In the genomic region with DNA sequence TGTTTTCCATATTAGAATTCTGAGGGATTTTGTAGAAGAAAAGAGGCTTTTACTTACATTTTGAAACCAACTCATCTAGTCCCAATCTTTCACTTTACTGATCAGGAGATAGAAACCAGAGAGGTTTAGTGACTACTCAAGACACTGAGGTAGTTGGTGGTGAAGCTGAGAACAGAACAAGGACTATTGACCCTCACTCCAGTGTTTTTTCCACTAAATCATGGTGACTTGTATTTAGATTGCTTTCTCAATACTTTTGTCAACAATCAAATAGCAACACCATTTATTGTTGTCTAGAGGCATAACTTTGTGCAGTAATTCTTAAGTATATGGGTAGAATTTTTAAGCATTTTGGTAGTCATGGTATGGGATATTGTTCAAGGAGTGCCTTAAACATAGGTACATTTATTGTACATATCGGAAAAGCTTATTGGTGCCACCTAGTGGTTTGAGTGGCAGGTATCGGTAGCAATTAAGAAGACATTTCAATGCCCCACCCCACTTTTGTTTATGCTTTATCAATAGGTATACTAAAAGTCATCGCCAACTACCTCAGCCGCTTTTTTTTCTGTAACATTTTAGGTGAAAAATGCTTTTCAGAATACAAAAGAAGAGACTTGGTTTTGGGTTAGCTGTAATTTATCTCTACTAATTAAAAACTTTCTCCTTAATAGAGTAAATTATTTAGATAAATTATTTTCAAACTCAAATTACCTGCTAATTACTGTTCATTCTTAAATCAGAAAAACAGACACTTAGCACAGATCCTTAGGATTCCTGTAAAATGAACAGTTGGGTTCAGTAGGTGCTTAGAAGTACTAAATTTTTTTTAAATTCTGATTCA, we compare ENCODE assay signal across 8 cellular contexts. TPM values are rescaled to one million over a fixed set of nuclear protein-coding genes. Genes with fewer than 3 reads are reported as not detected.
A peak's percentile ranks its signal among the peaks of the same experiment; 100 is the strongest.
DNase-seq lines count a peak whose midpoint lies in the region; ATAC-seq and TF ChIP-seq lines count a peak whose summit lies in the region.

No MANE protein-coding gene starts in this region.

- H3K27me3 ChIP-seq in BJ (ENCODE audit: control insufficient read depth, insufficient read depth, low read length) (no peaks in the 10 kb centered on the region), SK-N-SH (ENCODE audit: insufficient read depth) (no peaks in the 10 kb centered on the region), esophagus muscularis mucosa (no peaks in the 10 kb centered on the region), ovary (no peaks in the 10 kb centered on the region)

- H3K9me3 ChIP-seq in SK-N-SH (0 out of 2 replicates have a peak, but pooled peaks cover 6% of the 10 kb centered on the region), esophagus muscularis mucosa (no peaks in the 10 kb centered on the region), ovary (no peaks in the 10 kb centered on the region)

- TF ChIP-seq POLR2A in esophagus muscularis mucosa (IDR thresholded peaks at IDR 0.05; ENCODE audit: low read depth) (no peak), ovary (IDR thresholded peaks at IDR 0.05) (no peak)

- H3K79me2 ChIP-seq in SK-N-SH (ENCODE audit: insufficient read depth): no peaks in the 10 kb centered on the region

- H3K4me3 ChIP-seq in BJ (ENCODE audit: low read depth, low read length) (no peak overlapping the region), SK-N-SH (ENCODE audit: low read depth in 2 of 2, low read length in 1 of 2) (no peak overlapping the region; a peak in 1 of 4 replicates), esophagus muscularis mucosa (no peak overlapping the region), ovary (no peak overlapping the region)

- H3K27ac ChIP-seq in SK-N-SH (ENCODE audit: low read depth in 2 of 2, low read length in 1 of 2): no peak overlapping the region
- H3K27ac ChIP-seq in esophagus muscularis mucosa (replicated peaks in 1 of 4): no peak overlapping the region
- no peak overlapping the region for H3K27ac ChIP-seq in ovary

- TF ChIP-seq CTCF in BJ (IDR thresholded peaks at IDR 0.05; ENCODE audit: insufficient read depth, low read depth, low read length) (peak; percentile 57), SK-N-SH (IDR thresholded peaks at IDR 0.05) (peak; percentile 73), esophagus muscularis mucosa (IDR thresholded peaks at IDR 0.05) (peak; percentile 56 to 68 (median 63)), ovary (IDR thresholded peaks at IDR 0.05) (peak in 2 of 3 donors; percentile 56 to 59)

- no peak overlapping the region for H3K4me2 ChIP-seq in SK-N-SH

- no peaks in the 10 kb centered on the region for H4K20me1 ChIP-seq in SK-N-SH (ENCODE audit: insufficient read depth)

- H3K36me3 ChIP-seq in BJ (ENCODE audit: control insufficient read depth, insufficient read depth, low read length): no peaks in the 10 kb centered on the region
- no peaks in the 10 kb centered on the region for H3K36me3 ChIP-seq in SK-N-SH (replicated peaks in 1 of 2; ENCODE audit: control insufficient read depth in 1 of 2, insufficient read depth in 2 of 2, low read length in 1 of 2)
- H3K36me3 ChIP-seq in esophagus muscularis mucosa: no peaks in the 10 kb centered on the region
- H3K36me3 ChIP-seq in ovary: no peaks in the 10 kb centered on the region

- POLR2A ChIA-PET in BJ (lab: Charles Lee): no interaction called here
- POLR2A ChIA-PET in SK-N-SH (lab: Yijun Ruan, JAX): no interaction called here

- intact Hi-C loops in esophagus muscularis mucosa (cut with DNase I) (loop anchor here (2.0 to 5.0 kb wide), 2 partner anchors 183 to 331 kb away; no protein-coding TSS in a partner anchor), ovary (cut with DNase I) (loop anchor here in 1 of 4 donors (5.0 kb wide), 1 partner anchor 336 kb away; no protein-coding TSS in a partner anchor)

- CTCF ChIA-PET in BJ (lab: Yijun Ruan, JAX) (interaction anchor here (0.6 to 1.9 kb wide), 11 partner anchors 21 to 1094 kb away, joined by 3 to 5 read pairs (median 4); partner anchors contain the start of gene PAWR), SK-N-SH (lab: Yijun Ruan, JAX) (interaction anchor here (0.8 to 1.6 kb wide), 6 partner anchors 12 to 333 kb away, joined by 3 to 4 read pairs (median 3); no protein-coding TSS in a partner anchor)

- H2AFZ ChIP-seq in SK-N-SH (ENCODE audit: low read depth): no peak overlapping the region

- H3F3A ChIP-seq in SK-N-SH (replicated peaks; ENCODE audit: insufficient read depth): peaks cover 4% of the 10 kb centered on the region

- ATAC-seq in GM18499 (IDR thresholded peaks at IDR 0.05; ENCODE audit: insufficient read depth, unreplicated experiment) (peak; percentile 82), HG02798 (IDR thresholded peaks at IDR 0.05; ENCODE audit: poor library complexity, unreplicated experiment) (peak; percentile 89)

- H3K9me2 ChIP-seq in SK-N-SH: no peaks in the 10 kb centered on the region

- no peak for DNase-seq in BJ (ENCODE audit: low read depth)
- DNase-seq in NCI-H1105 treated with DMSO at 0.1 percent for 48 hours (lab: John Stamatoyannopoulos, UW): peak; percentile 69
- DNase-seq in SK-N-SH: peak; percentile 28
- no peak for DNase-seq in esophagus muscularis mucosa (ENCODE audit: extremely low spot score)
- DNase-seq in ovary: peak in 2 of 5 donors; percentile 16 to 33
- no peak for DNase-seq in activated effector memory CD4-positive, alpha-beta T cell treated with anti-CD3 and anti-CD28 coated beads, Interleukin-2, amount 50 U/mL, for 16 hours

- no peak overlapping the region for H3K9ac ChIP-seq in SK-N-SH

- H3K4me1 ChIP-seq in SK-N-SH (ENCODE audit: control insufficient read depth in 1 of 2, insufficient read depth in 2 of 2, low read depth in 1 of 2, low read length in 1 of 2) (no peaks in the 10 kb centered on the region), esophagus muscularis mucosa (no peaks in the 10 kb centered on the region), ovary (ENCODE audit: insufficient read depth) (no peaks in the 10 kb centered on the region)

- 16% methylated on average over 4 of the region's 4 CpGs for WGBS in SK-N-SH (ENCODE audit: low lambda C conversion rate)
- WGBS in esophagus muscularis mucosa: 28% methylated on average over 4 of the region's 4 CpGs
- 24 to 39% (median 29%) methylated on average over 4 of the region's 4 CpGs for WGBS in ovary, 3 donors

- TF ChIP-seq EP300 in SK-N-SH (IDR thresholded peaks at IDR 0.05; ENCODE audit: borderline replicate concordance in 1 of 2, low read depth in 1 of 2, low read length in 1 of 2) (no peak), esophagus muscularis mucosa (IDR thresholded peaks at IDR 0.05) (no peak), ovary (IDR thresholded peaks at IDR 0.05) (no peak)

- peak; percentile 59 for TF ChIP-seq RAD21 in SK-N-SH (IDR thresholded peaks at IDR 0.05; ENCODE audit: low read length)

TF ChIP-seq in SK-N-SH, 30 proteins besides CTCF, POLR2A, EP300 and RAD21 (continues in another document):
- TF ChIP-seq CHD2 (IDR thresholded peaks at IDR 0.05; ENCODE audit: low read length, partially characterized antibody) (no peak), FOSL2 (IDR thresholded peaks at IDR 0.05; ENCODE audit: borderline replicate concordance, low read depth) (no peak), NRF1 (IDR thresholded peaks at IDR 0.05; ENCODE audit: low read depth, low read length) (no peak), MXI1 (IDR thresholded peaks at IDR 0.05; ENCODE audit: low read depth, low read length) (no peak), SIN3A (IDR thresholded peaks at IDR 0.05; ENCODE audit: borderline replicate concordance, low read depth, low read length) (no peak), ELF1 (IDR thresholded peaks at IDR 0.05) (no peak), SMC3 (IDR thresholded peaks at IDR 0.05; ENCODE audit: low read depth, low read length) (peak; percentile 38)
- TF ChIP-seq, protein P1, sequence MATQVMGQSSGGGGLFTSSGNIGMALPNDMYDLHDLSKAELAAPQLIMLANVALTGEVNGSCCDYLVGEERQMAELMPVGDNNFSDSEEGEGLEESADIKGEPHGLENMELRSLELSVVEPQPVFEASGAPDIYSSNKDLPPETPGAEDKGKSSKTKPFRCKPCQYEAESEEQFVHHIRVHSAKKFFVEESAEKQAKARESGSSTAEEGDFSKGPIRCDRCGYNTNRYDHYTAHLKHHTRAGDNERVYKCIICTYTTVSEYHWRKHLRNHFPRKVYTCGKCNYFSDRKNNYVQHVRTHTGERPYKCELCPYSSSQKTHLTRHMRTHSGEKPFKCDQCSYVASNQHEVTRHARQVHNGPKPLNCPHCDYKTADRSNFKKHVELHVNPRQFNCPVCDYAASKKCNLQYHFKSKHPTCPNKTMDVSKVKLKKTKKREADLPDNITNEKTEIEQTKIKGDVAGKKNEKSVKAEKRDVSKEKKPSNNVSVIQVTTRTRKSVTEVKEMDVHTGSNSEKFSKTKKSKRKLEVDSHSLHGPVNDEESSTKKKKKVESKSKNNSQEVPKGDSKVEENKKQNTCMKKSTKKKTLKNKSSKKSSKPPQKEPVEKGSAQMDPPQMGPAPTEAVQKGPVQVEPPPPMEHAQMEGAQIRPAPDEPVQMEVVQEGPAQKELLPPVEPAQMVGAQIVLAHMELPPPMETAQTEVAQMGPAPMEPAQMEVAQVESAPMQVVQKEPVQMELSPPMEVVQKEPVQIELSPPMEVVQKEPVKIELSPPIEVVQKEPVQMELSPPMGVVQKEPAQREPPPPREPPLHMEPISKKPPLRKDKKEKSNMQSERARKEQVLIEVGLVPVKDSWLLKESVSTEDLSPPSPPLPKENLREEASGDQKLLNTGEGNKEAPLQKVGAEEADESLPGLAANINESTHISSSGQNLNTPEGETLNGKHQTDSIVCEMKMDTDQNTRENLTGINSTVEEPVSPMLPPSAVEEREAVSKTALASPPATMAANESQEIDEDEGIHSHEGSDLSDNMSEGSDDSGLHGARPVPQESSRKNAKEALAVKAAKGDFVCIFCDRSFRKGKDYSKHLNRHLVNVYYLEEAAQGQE (IDR thresholded peaks at IDR 0.05; ENCODE audit: low read depth, low read length): no peak
- TF ChIP-seq, protein P2, sequence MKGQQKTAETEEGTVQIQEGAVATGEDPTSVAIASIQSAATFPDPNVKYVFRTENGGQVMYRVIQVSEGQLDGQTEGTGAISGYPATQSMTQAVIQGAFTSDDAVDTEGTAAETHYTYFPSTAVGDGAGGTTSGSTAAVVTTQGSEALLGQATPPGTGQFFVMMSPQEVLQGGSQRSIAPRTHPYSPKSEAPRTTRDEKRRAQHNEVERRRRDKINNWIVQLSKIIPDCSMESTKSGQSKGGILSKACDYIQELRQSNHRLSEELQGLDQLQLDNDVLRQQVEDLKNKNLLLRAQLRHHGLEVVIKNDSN (IDR thresholded peaks at IDR 0.05; ENCODE audit: borderline replicate concordance, low read depth): no peak

RNA-seq across cellular contexts. Expression of gene PAWR, which starts 47.3 kb away (rescaled TPM):
- 10.5 and 13.1 TPM in 2 replicates for polyA plus RNA-seq in BJ (2011; rRNA removed)
- 6.4 and 12.4 TPM in 2 replicates for polyA minus RNA-seq in BJ (2011; rRNA and poly(A)+ RNA removed)
- 0.91 and 1.8 TPM in 2 replicates for polyA plus RNA-seq in SK-N-SH (2012; rRNA removed)
- 0.79 and 0.80 TPM in 2 replicates for polyA plus RNA-seq in SK-N-SH (2012; cell fraction: cytosol; rRNA removed)
- 1.5 and 3.0 TPM in 2 replicates for polyA plus RNA-seq in SK-N-SH (2012; cell fraction: nucleus; rRNA removed)
- total RNA-seq in esophagus muscularis mucosa: 100 to 1,000 TPM in 2 of 4 donors, 10 to 100 TPM in 2; 63.1 to 127 (median 97.9) TPM
- 100 to 1,000 TPM in 1 of 7 donors, 10 to 100 TPM in 6; 46.8 to 125 (median 75.6) TPM for total RNA-seq in ovary
- polyA plus RNA-seq in ovary: 10 to 100 TPM; 26.4 to 39.6 TPM

Comparison
In these comparisons a context has a peak if more than half of its experiments do, and no peak if none do; other contexts are left out.
1. DNase-seq: peak in NCI-H1105 treated with DMSO at 0.1 percent for 48 hours (single experiment) and SK-N-SH (single experiment); none in BJ (single experiment), esophagus muscularis mucosa (single experiment) and activated effector memory CD4-positive, alpha-beta T cell treated with anti-CD3 and anti-CD28 coated beads, Interleukin-2, amount 50 U/mL, for 16 hours (single experiment).
2. Peak in every context shown above with its lines, with median percentiles within 50 percentile points of each other: CTCF ChIP-seq.